ENCODE assay signal across 17 cellular contexts in genomic region chr21:22536511-22536910, GRCh38.
DNase-seq lines count a peak whose midpoint lies in the region; FAIRE-seq and TF ChIP-seq lines count a peak whose summit lies in the region.
"Had no signal": no experiment of that assay in that cellular context is flagged by ENCODE, and none has a peak within 500 bp of the region (broad histone marks: within the 10 kb centered on the region; RNA-seq: fewer than 3 reads in every experiment).

No MANE protein-coding gene starts in this region.

- no peaks in the 10 kb centered on the region for H3K27me3 Mint-ChIP-seq in MCF 10A (ENCODE audit: insufficient read depth, unreplicated experiment)

- intact Hi-C loops in MCF 10A (cut with micrococcal nuclease) (no loop called here), breast epithelium (cut with DNase I; ENCODE audit: low total_unique reads) (no loop called here)

- no peak overlapping the region for H3K27ac ChIP-seq in breast epithelium
- H3K27ac ChIP-seq: spleen had no signal

- no peak for FAIRE-seq in urothelium cell line (lab: Jason Lieb, UNC)
- FAIRE-seq: TTC549 had no signal

- POLR2A ChIA-PET in MCF 10A (lab: Yijun Ruan, JAX), result interaction anchor here (0.6 kb wide), 1 partner anchor 30 kb away, joined by 5 read pairs; no protein-coding TSS in a partner anchor

- no peak for TF ChIP-seq POLR2A in breast epithelium (IDR thresholded peaks at IDR 0.05)

- BruUV-seq in MCF 10A (replicated peaks; lab: Mats Ljungman, UMichigan), result no TSS peak

- CTCF ChIA-PET in MCF 10A (lab: Yijun Ruan, JAX), result no interaction called here

- no peaks in the 10 kb centered on the region for H3K36me3 ChIP-seq in breast epithelium
- H3K36me3 ChIP-seq: spleen had no signal

- peaks cover 7% of the 10 kb centered on the region for H3K4me1 Mint-ChIP-seq in MCF 10A (ENCODE audit: insufficient read depth, unreplicated experiment)
- H3K4me1 Mint-ChIP-seq: H9 had no signal

- H3K36me3 Mint-ChIP-seq in MCF 10A (ENCODE audit: insufficient read depth, unreplicated experiment), result peaks cover 5% of the 10 kb centered on the region

- no peak overlapping the region for H3K4me3 ChIP-seq in breast epithelium
- H3K4me3 ChIP-seq: spleen had no signal

- H3K27ac Mint-ChIP-seq in MCF 10A (ENCODE audit: low read depth, unreplicated experiment), result peak overlapping the region; percentile 74

- no peaks in the 10 kb centered on the region for H3K27me3 ChIP-seq in breast epithelium
- H3K27me3 ChIP-seq: spleen had no signal

- H3K9me3 ChIP-seq in breast epithelium, result peaks cover 7 to 19% of the 10 kb centered on the region in 2 donors

- no peaks in the 10 kb centered on the region for H3K4me1 ChIP-seq in breast epithelium
- H3K4me1 ChIP-seq: spleen had no signal

- no peak overlapping the region for H3K4me3 Mint-ChIP-seq in MCF 10A (ENCODE audit: unreplicated experiment)
- H3K4me3 Mint-ChIP-seq: H9 had no signal

- peaks cover 19% of the 10 kb centered on the region for H3K9me3 Mint-ChIP-seq in MCF 10A (ENCODE audit: unreplicated experiment)

- TF ChIP-seq CTCF in MCF 10A (IDR thresholded peaks at IDR 0.05; ENCODE audit: unreplicated experiment) (no peak), breast epithelium (IDR thresholded peaks at IDR 0.05) (no peak)

- DNase-seq in MCF 10A (ENCODE audit: unreplicated experiment) (peak; percentile 89), breast epithelium (ENCODE audit: low spot score in 2 of 2) (no peak), NCI-H226 (peak; percentile 72), astrocyte of the hippocampus (ENCODE audit: low read depth, low spot score) (peak; percentile 49), urothelium cell line (ENCODE audit: low spot score) (peak; percentile 48), NCI-H1048 (lab: John Stamatoyannopoulos, UW) (no peak), cerebellar nuclear complex (lab: John Stamatoyannopoulos, UW) (no peak)
- DNase-seq in activated CD4-positive, CD25-positive, alpha-beta regulatory T cell treated with anti-CD3 and anti-CD28 coated beads, Interleukin-2, amount 50 U/mL, for 72 hours, result no peak
- DNase-seq: activated naive CD4-positive, alpha-beta T cell treated with Interleukin-2 at 50 U/mL for 16 hours; central memory CD4-positive, alpha-beta T cell; H9; KG1; NCI-H1694; NCI-H526; Right ventricle myocardium superior; spleen had no signal

Comparison
In these comparisons a context has a peak if more than half of its experiments do, and no peak if none do; other contexts are left out.
1. DNase-seq: peak in MCF 10A (single experiment), NCI-H226 (single experiment), astrocyte of the hippocampus (single experiment) and urothelium cell line (single experiment); none in breast epithelium (0 of 2), NCI-H1048 (single experiment), activated CD4-positive, CD25-positive, alpha-beta regulatory T cell treated with anti-CD3 and anti-CD28 coated beads, Interleukin-2, amount 50 U/mL, for 72 hours (single experiment) and cerebellar nuclear complex (0 of 2).